Comparison of ENCODE assay signal across 8 cellular contexts in genomic region chr5:91380491-91381133, GRCh38. TPM values are rescaled to one million over a fixed set of nuclear protein-coding genes. Genes with fewer than 3 reads are reported as not detected.
DNase-seq lines count a peak whose midpoint lies in the region; ATAC-seq and TF ChIP-seq lines count a peak whose summit lies in the region.

No MANE protein-coding gene starts in this region.

- ATAC-seq in foreskin keratinocyte, result peak; percentile 67

- H3K4me1 ChIP-seq in ES-I3 (ENCODE audit: insufficient read depth, low read length) (no peaks in the 10 kb centered on the region; the same call in 1 of the 2 replicates), foreskin keratinocyte (peaks cover 14% of the 10 kb centered on the region), neuron (ENCODE audit: insufficient read depth, low read length) (peaks cover 23% of the 10 kb centered on the region), stomach smooth muscle (ENCODE audit: control insufficient read depth, insufficient read depth, low read length) (peaks cover 3% of the 10 kb centered on the region)

- H3K36me3 ChIP-seq in ES-I3 (ENCODE audit: insufficient read depth, low read length), result peaks cover 3% of the 10 kb centered on the region; the same call in 1 of the 2 replicates
- peaks cover 54% of the 10 kb centered on the region for H3K36me3 ChIP-seq in MG63
- peaks cover 33% of the 10 kb centered on the region for H3K36me3 ChIP-seq in neuron (ENCODE audit: insufficient read depth, low read length)
- peaks cover 3 to 13% of the 10 kb centered on the region in 2 donors for H3K36me3 ChIP-seq in stomach smooth muscle (ENCODE audit: control insufficient read depth in 2 of 2, insufficient read depth in 2 of 2, low read length in 2 of 2)

- H2AFZ ChIP-seq in neuron (ENCODE audit: low read depth, low read length), result no peak overlapping the region

- H3K27ac ChIP-seq in foreskin keratinocyte, result peak overlapping the region; percentile 94
- peak overlapping the region; percentile 99 for H3K27ac ChIP-seq in stomach smooth muscle (ENCODE audit: low read length)

- H3K9me3 ChIP-seq in ES-I3 (ENCODE audit: control insufficient read depth, insufficient read depth, low read length) (no peaks in the 10 kb centered on the region), MG63 (no peaks in the 10 kb centered on the region), neuron (ENCODE audit: low read length) (no peaks in the 10 kb centered on the region), stomach smooth muscle (ENCODE audit: control insufficient read depth in 2 of 2, low read length in 2 of 2) (no peaks in the 10 kb centered on the region)

- TF ChIP-seq CTCF in foreskin keratinocyte (conservative IDR thresholded peaks at IDR 0.05), result no peak

- peak overlapping the region; percentile 95 for H3K9ac ChIP-seq in ES-I3 (ENCODE audit: low read depth, low read length)
- peak overlapping the region; percentile 100 for H3K9ac ChIP-seq in stomach smooth muscle (ENCODE audit: low read length in 2 of 2)

- DNase-seq in HCEC 1CT (peak; percentile 96), MG63 (peak; percentile 100), SIG-M5 (lab: John Stamatoyannopoulos, UW) (peak; percentile 80), foreskin keratinocyte (peak; percentile 86 to 92)
- peak; percentile 97 for DNase-seq in activated gamma-delta T cell treated with anti-CD3 and anti-CD28 coated beads, Interleukin-2, amount 50 U/mL, for 16 hours (ENCODE audit: low read depth)

- H3K27me3 ChIP-seq in MG63, result no peaks in the 10 kb centered on the region
- H3K27me3 ChIP-seq in foreskin keratinocyte, result no peaks in the 10 kb centered on the region
- no peaks in the 10 kb centered on the region for H3K27me3 ChIP-seq in neuron (ENCODE audit: insufficient read depth, low read length)
- H3K27me3 ChIP-seq in stomach smooth muscle (ENCODE audit: control insufficient read depth in 1 of 2, insufficient read depth in 2 of 2, low read length in 2 of 2), result no peaks in the 10 kb centered on the region

- peak overlapping the region; percentile 87 for H3K4me3 ChIP-seq in MG63
- H3K4me3 ChIP-seq in neuron (ENCODE audit: low read length), result peak overlapping the region; percentile 90
- peak overlapping the region; percentile 79 to 95 for H3K4me3 ChIP-seq in stomach smooth muscle (ENCODE audit: low read length in 2 of 2)

RNA-seq across cellular contexts. Expression of gene ARRDC3, which starts 2.5 kb away (rescaled TPM):
- 66.1 and 70.6 TPM in 2 replicates for total RNA-seq in MG63 (2014; rRNA removed; shearing (Covaris generic); ENCODE audit: low replicate concordance)
- 8.1 and 9.8 TPM in 2 replicates for total RNA-seq in foreskin keratinocyte
- polyA plus RNA-seq in foreskin keratinocyte, result 1.6 and 2.6 TPM in 2 replicates

Comparison
In these comparisons a context has a peak if more than half of its experiments do, and no peak if none do; other contexts are left out.
1. Peak in every context shown above with its lines: DNase-seq, ATAC-seq, H3K4me3 ChIP-seq and H3K27ac ChIP-seq.